Comparison of ENCODE assay signal across 12 cellular contexts in the genomic region with DNA sequence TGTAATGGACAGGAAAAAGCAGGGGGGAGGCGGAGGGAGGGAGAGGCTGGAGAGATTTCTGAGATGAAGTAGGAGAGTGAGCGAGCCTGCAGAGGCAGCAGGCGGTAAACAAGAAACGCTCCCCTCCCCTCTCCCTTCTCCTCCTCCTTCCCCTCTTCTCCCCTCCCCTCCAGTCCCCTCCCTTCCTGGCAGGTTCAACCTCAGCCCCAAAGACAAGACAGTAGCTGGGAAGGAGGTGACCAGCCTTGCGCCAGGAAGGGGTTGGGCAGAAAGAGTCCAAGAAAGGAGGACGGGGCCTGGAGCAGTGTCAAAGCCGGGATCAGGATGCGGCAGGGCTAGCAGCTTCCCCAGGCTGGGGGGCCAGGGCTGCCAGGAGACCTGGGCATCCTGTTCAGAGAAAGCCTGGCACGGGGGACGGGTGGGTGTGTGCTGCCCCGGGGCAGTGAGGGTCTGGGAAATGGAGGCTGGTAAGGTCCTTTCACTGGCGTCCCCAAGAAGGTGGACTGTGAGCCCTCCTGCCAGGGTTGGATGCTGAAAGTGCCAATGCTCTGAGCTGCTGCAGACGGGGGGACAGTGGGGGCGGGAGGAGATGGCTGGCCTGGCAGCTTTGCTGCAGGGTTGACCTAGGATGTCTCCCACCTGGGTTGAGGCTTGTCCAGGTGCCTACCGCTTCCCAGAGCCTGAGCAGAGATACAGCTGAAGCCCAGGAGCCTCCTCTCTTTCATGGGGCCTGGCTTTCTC.
A peak's percentile ranks its signal among the peaks of the same experiment; 100 is the strongest.
DNase-seq lines count a peak whose midpoint lies in the region; ATAC-seq and TF ChIP-seq lines count a peak whose summit lies in the region.
"Had no signal": no experiment of that assay in that cellular context is flagged by ENCODE, and none has a peak within 500 bp of the region (broad histone marks: within the 10 kb centered on the region; RNA-seq: fewer than 3 reads in every experiment).

No MANE protein-coding gene starts in this region.

- DNase-seq in DND-41, result no peak
- DNase-seq in NCI-H187 (lab: John Stamatoyannopoulos, UW), result peak; percentile 28 to 43
- DNase-seq in glutamatergic neuron, result no peak
- DNase-seq in nephron progenitor cell, result no peak
- DNase-seq in HPDE6-E6E7 (ENCODE audit: extremely low spot score), result no peak
- no peak for DNase-seq in RKO (ENCODE audit: low spot score)
- DNase-seq: NCI-H1930, psoas muscle had no signal

- no peaks in the 10 kb centered on the region for H3K79me2 ChIP-seq in DND-41 (ENCODE audit: insufficient read depth, low read length)

- TF ChIP-seq CTCF in DND-41 (IDR thresholded peaks at IDR 0.05; ENCODE audit: borderline replicate concordance, extremely low read depth, low read length, poor library complexity, severe bottlenecking) (no peak), glutamatergic neuron (IDR thresholded peaks at IDR 0.05; ENCODE audit: partially characterized antibody, unreplicated experiment) (no peak), nephron progenitor cell (IDR thresholded peaks at IDR 0.05) (no peak)

- no peak overlapping the region for H3K4me2 ChIP-seq in DND-41 (ENCODE audit: insufficient read depth, low read length)

- H2AFZ ChIP-seq in DND-41 (ENCODE audit: low read depth, low read length), result no peak overlapping the region

- H3K4me1 ChIP-seq in DND-41 (ENCODE audit: insufficient read depth, low read length), result no peaks in the 10 kb centered on the region
- H3K4me1 ChIP-seq: psoas muscle had no signal

- H3K9me3 Mint-ChIP-seq in glutamatergic neuron (ENCODE audit: unreplicated experiment), result peaks cover 25% of the 10 kb centered on the region
- H3K9me3 Mint-ChIP-seq in nephron progenitor cell, result peaks cover 5% of the 10 kb centered on the region

- no peaks in the 10 kb centered on the region for H4K20me1 ChIP-seq in DND-41 (ENCODE audit: insufficient read depth, low read length)

- H3K4me1 Mint-ChIP-seq in glutamatergic neuron (ENCODE audit: low read depth, unreplicated experiment) (peaks cover 30% of the 10 kb centered on the region), nephron progenitor cell (peaks cover 77% of the 10 kb centered on the region)

- no peak overlapping the region for H3K9ac ChIP-seq in DND-41 (ENCODE audit: low read depth, low read length)

- H3K9me3 ChIP-seq in DND-41 (ENCODE audit: insufficient read depth, low read length, severe bottlenecking), result peaks cover 3% of the 10 kb centered on the region
- H3K9me3 ChIP-seq: psoas muscle, tibial artery had no signal

- H3K27me3 Mint-ChIP-seq in glutamatergic neuron (ENCODE audit: unreplicated experiment) (peaks cover 30% of the 10 kb centered on the region), nephron progenitor cell (ENCODE audit: low read depth, poor library complexity) (peaks cover 66% of the 10 kb centered on the region)

- no peaks in the 10 kb centered on the region for H3K36me3 ChIP-seq in DND-41 (ENCODE audit: insufficient read depth, low read length)
- H3K36me3 ChIP-seq: tibial artery had no signal

- H3K27ac Mint-ChIP-seq in glutamatergic neuron (ENCODE audit: unreplicated experiment) (peak overlapping the region; percentile 75), nephron progenitor cell (no peak overlapping the region)

- ATAC-seq in DND-41 (ENCODE audit: insufficient read depth, low read depth), result 0 out of 3 replicates have a peak, but pooled peaks have one; percentile 31
- no peak for ATAC-seq in GM21390 (IDR thresholded peaks at IDR 0.05; ENCODE audit: unreplicated experiment)
- ATAC-seq: GM12878, Panc1 had no signal

- H3K27ac ChIP-seq in DND-41 (ENCODE audit: low read length), result no peak overlapping the region
- H3K27ac ChIP-seq: psoas muscle, tibial artery had no signal

- no peaks in the 10 kb centered on the region for H3K36me3 Mint-ChIP-seq in glutamatergic neuron (ENCODE audit: unreplicated experiment)
- H3K36me3 Mint-ChIP-seq in nephron progenitor cell (ENCODE audit: low read depth), result no peaks in the 10 kb centered on the region

- no peaks in the 10 kb centered on the region for H3K27me3 ChIP-seq in DND-41 (ENCODE audit: insufficient read depth, low read length, poor library complexity)

- H3K4me3 Mint-ChIP-seq in glutamatergic neuron (ENCODE audit: unreplicated experiment) (peak overlapping the region; percentile 58), nephron progenitor cell (peak overlapping the region; percentile 74)

- H3K4me3 ChIP-seq in DND-41 (ENCODE audit: low read depth in 1 of 2, low read length in 2 of 2), result no peak overlapping the region
- H3K4me3 ChIP-seq: GM12878, psoas muscle, tibial artery had no signal

Comparison
In these comparisons a context has a peak if more than half of its experiments do, and no peak if none do; other contexts are left out.
1. DNase-seq: peak in NCI-H187 (2 of 2); none in DND-41 (single experiment), glutamatergic neuron (single experiment), nephron progenitor cell (single experiment), HPDE6-E6E7 (single experiment) and RKO (single experiment).